In genomic region chr1:113675299-113675698, GRCh38 we compare ENCODE assay signal across 1 cellular context.
TF ChIP-seq lines count a peak whose summit lies in the region.

No MANE protein-coding gene starts in this region.

TF ChIP-seq in K562, 482 proteins besides CTCF, POLR2A, EP300 and RAD21 (continued from another document):
- TF ChIP-seq CLOCK (CRISPR knock-in tag; IDR thresholded peaks at IDR 0.05; ENCODE audit: borderline replicate concordance) (no peak), ZNF3 (CRISPR knock-in tag; IDR thresholded peaks at IDR 0.05) (no peak), RCOR1 (IDR thresholded peaks at IDR 0.05; ENCODE audit: borderline replicate concordance in 1 of 2, low read depth in 2 of 2, low read length in 2 of 2) (peak in 1 of 2 experiments; percentile 39; a peak in 1 of 4 replicates), ATF3 (IDR thresholded peaks at IDR 0.05) (peak; percentile 48; the same call in 1 of the 2 replicates), ATF3 (CRISPR knock-in tag; conservative IDR thresholded peaks at IDR 0.05) (no peak), SOX6 (IDR thresholded peaks at IDR 0.05) (peak; percentile 81; the same call in 1 of the 2 replicates), NCOA2 (IDR thresholded peaks at IDR 0.05; ENCODE audit: partially characterized antibody in 2 of 2) (no peak), HMGXB4 (CRISPR knock-in tag; IDR thresholded peaks at IDR 0.05) (no peak), NUFIP1 (IDR thresholded peaks at IDR 0.05; ENCODE audit: partially characterized antibody) (no peak), ZNF146 (CRISPR knock-in tag; IDR thresholded peaks at IDR 0.05; ENCODE audit: unreplicated experiment) (no peak), CEBPB (tag; IDR thresholded peaks at IDR 0.05) (peak; percentile 97), POLR2AphosphoS5 (IDR thresholded peaks at IDR 0.05; ENCODE audit: control insufficient read depth, insufficient read depth, low read depth, low read length) (no peak), BCL6 (CRISPR knock-in tag; IDR thresholded peaks at IDR 0.05) (no peak), E2F6 (IDR thresholded peaks at IDR 0.05; ENCODE audit: borderline replicate concordance in 1 of 2, extremely low read depth in 1 of 2, insufficient read depth in 1 of 2, insufficient read length in 1 of 2, low read depth in 1 of 2, low read length in 1 of 2, poor library complexity in 1 of 2, severe bottlenecking in 1 of 2) (no peak), FOXK1 (CRISPR knock-in tag; IDR thresholded peaks at IDR 0.05; ENCODE audit: borderline replicate concordance) (no peak), HDAC6 (IDR thresholded peaks at IDR 0.05; ENCODE audit: low read depth, low read length) (no peak), ATF1 (CRISPR knock-in tag; IDR thresholded peaks at IDR 0.05) (no peak), ATF1 (tag; IDR thresholded peaks at IDR 0.05) (0 out of 2 replicates have a peak, but pooled peaks have one; percentile 17), ATF7 (IDR thresholded peaks at IDR 0.05) (0 out of 2 replicates have a peak, but pooled peaks have one; percentile 32), ZEB2 (IDR thresholded peaks at IDR 0.05) (peak; percentile 25; the same call in 1 of the 2 replicates), E2F4 (CRISPR knock-in tag; IDR thresholded peaks at IDR 0.05; ENCODE audit: low read depth) (no peak), RERE (CRISPR knock-in tag; IDR thresholded peaks at IDR 0.05; ENCODE audit: borderline replicate concordance) (no peak), MITF (IDR thresholded peaks at IDR 0.05) (no peak), ZNF696 (CRISPR knock-in tag; conservative IDR thresholded peaks at IDR 0.05) (no peak), CTBP1 (IDR thresholded peaks at IDR 0.05; ENCODE audit: borderline replicate concordance) (peak; percentile 69), FOSL1 (tag; conservative IDR thresholded peaks at IDR 0.05) (peak; percentile 63), ESRRA (IDR thresholded peaks at IDR 0.05; ENCODE audit: borderline replicate concordance, low read depth) (peak; percentile 38; the same call in 1 of the 2 replicates), ZNF239 (CRISPR knock-in tag; IDR thresholded peaks at IDR 0.05) (peak; percentile 50; the same call in 1 of the 2 replicates), PKNOX1 (IDR thresholded peaks at IDR 0.05) (peak; percentile 68), PHB (CRISPR knock-in tag; IDR thresholded peaks at IDR 0.05) (no peak), ZNF512 (tag; IDR thresholded peaks at IDR 0.05) (no peak)
